13 cellular contexts compared by ENCODE assay signal in genomic region chr10:6218692-6219493, GRCh38. TPM values are rescaled to one million over a fixed set of nuclear protein-coding genes. Genes with fewer than 3 reads are reported as not detected.
DNase-seq lines count a peak whose midpoint lies in the region; ATAC-seq and TF ChIP-seq lines count a peak whose summit lies in the region.
"Had no signal": no experiment of that assay in that cellular context is flagged by ENCODE, and none has a peak within 500 bp of the region (broad histone marks: within the 10 kb centered on the region; RNA-seq: fewer than 3 reads in every experiment).

No MANE protein-coding gene starts in this region.

- no peaks in the 10 kb centered on the region for H3K27me3 ChIP-seq in cardiac muscle cell
- H3K27me3 ChIP-seq in heart left ventricle = no peaks in the 10 kb centered on the region
- no peaks in the 10 kb centered on the region for H3K27me3 ChIP-seq in left lung

- H3K36me3 ChIP-seq in cardiac muscle cell = peaks cover 91% of the 10 kb centered on the region
- H3K36me3 ChIP-seq in heart left ventricle = peaks cover 0 to 99% (median 97%) of the 10 kb centered on the region in 9 donors
- H3K36me3 ChIP-seq in left lung = peaks cover 0 to 100% of the 10 kb centered on the region in 2 donors

- no peaks in the 10 kb centered on the region for H3K9me3 ChIP-seq in cardiac muscle cell (ENCODE audit: low read depth)
- no peaks in the 10 kb centered on the region for H3K9me3 ChIP-seq in heart left ventricle
- H3K9me3 ChIP-seq in left lung = no peaks in the 10 kb centered on the region
- H3K9me3 ChIP-seq: left ventricle myocardium inferior had no signal

- TF ChIP-seq CTCF in cardiac muscle cell (IDR thresholded peaks at IDR 0.05; ENCODE audit: low read depth, low read length) = no peak
- TF ChIP-seq CTCF in heart left ventricle (IDR thresholded peaks at IDR 0.05) = no peak
- no peak for TF ChIP-seq CTCF in left lung (IDR thresholded peaks at IDR 0.05)

- H3K27ac ChIP-seq in cardiac muscle cell (peak overlapping the region; percentile 45), heart left ventricle (no peak overlapping the region), left lung (no peak overlapping the region)
- H3K27ac ChIP-seq: left ventricle myocardium inferior, VCaP had no signal

- intact Hi-C loops in heart left ventricle (cut with DNase I) (no loop called here), left lung (cut with DNase I) (no loop called here)

- ATAC-seq in heart left ventricle (no peak), left lung (no peak), GM21723 (IDR thresholded peaks at IDR 0.05; ENCODE audit: unreplicated experiment) (no peak)
- ATAC-seq: right cardiac atrium had no signal

- H3K4me3 ChIP-seq in cardiac muscle cell = no peak overlapping the region
- no peak overlapping the region for H3K4me3 ChIP-seq in heart left ventricle
- H3K4me3 ChIP-seq in left lung = no peak overlapping the region
- H3K4me3 ChIP-seq: left ventricle myocardium inferior had no signal

- DNase-seq in cardiac muscle cell (ENCODE audit: low read depth in 1 of 2, low spot score in 1 of 2) (peak in 1 of 2 donors; percentile 76), heart left ventricle (no peak), amniotic epithelial cell (ENCODE audit: low read depth) (peak; percentile 85), iris pigment epithelial cell (ENCODE audit: low read depth) (peak; percentile 80), NCI-H748 (lab: John Stamatoyannopoulos, UW; ENCODE audit: unreplicated experiment) (no peak), left lung (no peak)
- DNase-seq in central memory CD4-positive, alpha-beta T cell = no peak
- DNase-seq: activated naive CD4-positive, alpha-beta T cell treated with Interleukin-2 at 50 U/mL for 16 hours; left ventricle myocardium inferior; NCI-H510A; right cardiac atrium had no signal

- H3K4me1 ChIP-seq in cardiac muscle cell (ENCODE audit: low read depth) = peaks cover 15% of the 10 kb centered on the region
- no peaks in the 10 kb centered on the region for H3K4me1 ChIP-seq in heart left ventricle
- H3K4me1 ChIP-seq in left lung = peaks cover 0 to 8% of the 10 kb centered on the region in 2 donors
- H3K4me1 ChIP-seq: left ventricle myocardium inferior had no signal

- no peak for TF ChIP-seq POLR2A in heart left ventricle (IDR thresholded peaks at IDR 0.05)

- 81 to 88% (median 83%) methylated on average over 24 of the region's 24 CpGs for WGBS in heart left ventricle, 4 donors

RNA-seq across cellular contexts. Expression of gene PFKFB3, which starts 16.2 kb away (rescaled TPM):
- total RNA-seq in cardiac muscle cell (47.6 and 55.8 TPM in 2 replicates), heart left ventricle (10 to 100 TPM in 7 of 9 donors, 1 to 10 TPM in 2; 8.4 to 53.1 (median 15.1) TPM), left lung (100 to 1,000 TPM in 1 of 2 donors, 10 to 100 TPM in 1; 41.8 to 120 TPM)
- polyA plus RNA-seq in cardiac muscle cell (37.1 and 47.6 TPM in 2 replicates), heart left ventricle (10 to 100 TPM in 1 of 2 donors, 1 to 10 TPM in 1; 6.2 to 11.9 TPM)

Comparison
In these comparisons a context has a peak if more than half of its experiments do, and no peak if none do; other contexts are left out.
1. DNase-seq: peak in amniotic epithelial cell (single experiment) and iris pigment epithelial cell (single experiment); none in heart left ventricle (0 of 5), central memory CD4-positive, alpha-beta T cell (single experiment), NCI-H748 (single experiment) and left lung (0 of 2).